ENCODE assay signal across 22 cellular contexts in the genomic region with DNA sequence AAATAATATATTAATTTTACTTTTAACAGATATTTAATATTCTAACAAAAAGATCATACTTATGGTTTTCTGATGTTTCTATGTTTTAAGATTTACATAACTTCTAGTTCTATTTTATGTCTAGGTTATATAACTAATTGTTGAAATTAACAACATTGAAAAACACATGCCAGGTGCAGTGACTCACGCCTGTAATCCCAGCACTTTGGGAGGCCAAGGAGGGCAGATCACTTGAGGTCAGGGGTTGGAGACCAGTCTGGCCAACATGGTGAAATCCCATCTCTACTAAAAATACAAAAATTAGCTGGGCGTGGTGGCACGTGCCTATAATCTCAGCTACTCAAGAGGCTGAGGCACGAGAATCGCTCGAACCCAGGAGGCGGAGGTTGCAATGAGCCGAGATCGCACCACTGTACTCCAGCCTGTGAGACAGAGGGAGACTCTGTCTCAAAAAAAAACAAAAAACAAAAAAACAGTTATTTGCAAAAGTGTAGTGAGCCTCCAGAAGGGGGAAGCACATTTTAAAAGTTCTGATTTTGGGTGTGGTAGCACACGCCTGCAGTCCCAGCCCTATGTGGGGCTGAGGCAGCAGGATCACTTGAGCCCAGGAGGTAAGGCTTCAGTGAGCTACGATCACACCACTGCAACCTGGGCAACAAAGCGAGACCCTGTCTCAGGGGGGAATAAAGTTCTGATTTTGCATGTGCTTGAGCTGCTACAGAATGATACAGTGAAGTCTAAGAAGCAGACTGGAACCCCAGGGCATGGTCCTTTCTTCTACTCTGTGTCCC. TPM values are rescaled to one million over a fixed set of nuclear protein-coding genes. Genes with fewer than 3 reads are reported as not detected.
DNase-seq lines count a peak whose midpoint lies in the region; ATAC-seq and TF ChIP-seq lines count a peak whose summit lies in the region.
"Had no signal": no experiment of that assay in that cellular context is flagged by ENCODE, and none has a peak within 500 bp of the region (broad histone marks: within the 10 kb centered on the region; RNA-seq: fewer than 3 reads in every experiment).

No MANE protein-coding gene starts in this region.

- H3K27ac ChIP-seq in SK-N-SH (ENCODE audit: low read depth in 2 of 2, low read length in 1 of 2) (no peak overlapping the region), hepatocyte (no peak overlapping the region)
- H3K27ac ChIP-seq: adrenal gland, KMS-11, stomach had no signal

- H3K36me3 ChIP-seq in SK-N-SH (replicated peaks in 1 of 2; ENCODE audit: control insufficient read depth in 1 of 2, insufficient read depth in 2 of 2, low read length in 1 of 2) (peaks cover 0 to 7% of the 10 kb centered on the region in 2 experiments), hepatocyte (replicated peaks; ENCODE audit: insufficient read depth, low read depth) (no peaks in the 10 kb centered on the region)
- H3K36me3 ChIP-seq: adrenal gland had no signal

- no peak for TF ChIP-seq RAD21 in SK-N-SH (IDR thresholded peaks at IDR 0.05; ENCODE audit: low read length)

- DNase-seq in SK-N-SH (no peak), erythroblast (lab: John Stamatoyannopoulos, UW) (peak; percentile 42 to 50), Kasumi-1 (lab: John Stamatoyannopoulos, UW) (no peak), hepatocyte (ENCODE audit: low spot score) (no peak)
- no peak for DNase-seq in stimulated activated CD4-positive, alpha-beta T cell treated with anti-CD3 and anti-CD28 coated beads, Interleukin-1b, Interleukin-23, amount 100 ng/mL, for 48 hours
- DNase-seq: activated CD4-positive, alpha-beta memory T cell treated with anti-CD3 and anti-CD28 coated beads for 36 hours; adrenal gland; GDM1; H9; NCI-H345; stimulated activated CD4-positive, alpha-beta T cell treated with anti-CD3 and anti-CD28 coated beads, Interleukin-12 subunit alpha, Interleukin-12 subunit beta, amount 100 ng/mL, for 4 hours; stomach had no signal

- TF ChIP-seq EP300 in SK-N-SH (IDR thresholded peaks at IDR 0.05; ENCODE audit: borderline replicate concordance in 1 of 2, low read depth in 1 of 2, low read length in 1 of 2) = no peak

- H3K4me3 ChIP-seq in SK-N-SH (ENCODE audit: low read depth in 2 of 2, low read length in 1 of 2) (no peak overlapping the region), hepatocyte (no peak overlapping the region)
- H3K4me3 ChIP-seq: adrenal gland, stomach had no signal

- TF ChIP-seq CTCF in SK-N-SH (IDR thresholded peaks at IDR 0.05) = 0 out of 2 replicates have a peak, but pooled peaks have one; percentile 16
- no peak for TF ChIP-seq CTCF in hepatocyte (IDR thresholded peaks at IDR 0.05; ENCODE audit: poor library complexity)

- no peak for ATAC-seq in SK-N-SH treated with all-trans-retinoic acid at 6 μM for 48 hours
- ATAC-seq in HG03565 (IDR thresholded peaks at IDR 0.05; ENCODE audit: unreplicated experiment) = peak; percentile 36
- no peak for ATAC-seq in GM19455 (IDR thresholded peaks at IDR 0.05; ENCODE audit: unreplicated experiment)

- H3K79me2 ChIP-seq in SK-N-SH (ENCODE audit: insufficient read depth) = no peaks in the 10 kb centered on the region
- no peaks in the 10 kb centered on the region for H3K79me2 ChIP-seq in hepatocyte

- H3K9me2 ChIP-seq in SK-N-SH (no peaks in the 10 kb centered on the region), hepatocyte (replicated peaks; ENCODE audit: insufficient read depth) (no peaks in the 10 kb centered on the region)

- no peak overlapping the region for H2AFZ ChIP-seq in SK-N-SH (ENCODE audit: low read depth)
- no peak overlapping the region for H2AFZ ChIP-seq in hepatocyte

- no peak overlapping the region for H3K4me2 ChIP-seq in SK-N-SH
- no peak overlapping the region for H3K4me2 ChIP-seq in hepatocyte
- H3K4me2 ChIP-seq: KMS-11 had no signal

- no peak for TF ChIP-seq POLR2A in erythroblast (IDR thresholded peaks at IDR 0.05; ENCODE audit: low read length)

- peaks cover 2 to 6% of the 10 kb centered on the region in 2 experiments; a peak in 1 of 4 replicates for H3K4me1 ChIP-seq in SK-N-SH (ENCODE audit: control insufficient read depth in 1 of 2, insufficient read depth in 2 of 2, low read depth in 1 of 2, low read length in 1 of 2)
- peaks cover 11% of the 10 kb centered on the region for H3K4me1 ChIP-seq in hepatocyte (ENCODE audit: insufficient read depth)
- H3K4me1 ChIP-seq: adrenal gland had no signal

- peaks cover 13% of the 10 kb centered on the region for H3F3A ChIP-seq in SK-N-SH (replicated peaks; ENCODE audit: insufficient read depth)

- H3K9me3 ChIP-seq in SK-N-SH (no peaks in the 10 kb centered on the region), hepatocyte (ENCODE audit: low read depth) (no peaks in the 10 kb centered on the region)
- H3K9me3 ChIP-seq: adrenal gland, stomach had no signal

- POLR2A ChIA-PET in SK-N-SH (lab: Yijun Ruan, JAX) = no interaction called here

- no peak overlapping the region for H3K9ac ChIP-seq in SK-N-SH
- H3K9ac ChIP-seq: KMS-11 had no signal

- CTCF ChIA-PET in SK-N-SH (lab: Yijun Ruan, JAX) = interaction anchor here (0.6 to 1.4 kb wide), 6 partner anchors 12 to 403 kb away, joined by 3 to 7 read pairs (median 4); partner anchors contain the start of gene MIPEP

- H3K27me3 ChIP-seq in SK-N-SH (ENCODE audit: insufficient read depth) (no peaks in the 10 kb centered on the region), hepatocyte (no peaks in the 10 kb centered on the region)
- H3K27me3 ChIP-seq: adrenal gland, stomach had no signal

- WGBS in SK-N-SH (ENCODE audit: low lambda C conversion rate) = 97% methylated on average over 11 of the region's 12 CpGs
- 93% methylated on average over 12 of the region's 12 CpGs for WGBS in hepatocyte (ENCODE audit: low lambda C conversion rate, missing lambda C conversion rate)

- H4K20me1 ChIP-seq in SK-N-SH (ENCODE audit: insufficient read depth) (no peaks in the 10 kb centered on the region), hepatocyte (ENCODE audit: insufficient read depth, poor library complexity, severe bottlenecking) (no peaks in the 10 kb centered on the region)

TF ChIP-seq in SK-N-SH, 30 proteins besides CTCF, POLR2A, EP300 and RAD21 (continues in another document):
- TF ChIP-seq RCOR1 (IDR thresholded peaks at IDR 0.05; ENCODE audit: low read length) = no peak
- TF ChIP-seq SMC3 (IDR thresholded peaks at IDR 0.05; ENCODE audit: low read depth, low read length) = no peak

TF ChIP-seq in SK-N-SH treated with all-trans-retinoic acid at 6 μM for 48 hours, 23 proteins besides CTCF, POLR2A, EP300 and RAD21:
- TF ChIP-seq GLIS3 (CRISPR knock-in tag; IDR thresholded peaks at IDR 0.05) (no peak), OSR1 (CRISPR knock-in tag; IDR thresholded peaks at IDR 0.05) (no peak), RARB (CRISPR knock-in tag; IDR thresholded peaks at IDR 0.05) (no peak), CSRNP3 (CRISPR knock-in tag; IDR thresholded peaks at IDR 0.05) (no peak), PPARA (CRISPR knock-in tag; IDR thresholded peaks at IDR 0.05; ENCODE audit: borderline replicate concordance) (no peak)

RNA-seq across cellular contexts. Expression of gene MIPEP, which starts 18.6 kb away (rescaled TPM):
- polyA plus RNA-seq in SK-N-SH (2012; rRNA removed) (10.4 and 12.7 TPM in 2 replicates), hepatocyte (17.1 and 19.2 TPM in 2 replicates)
- polyA plus RNA-seq in SK-N-SH (2012; cell fraction: cytosol; rRNA removed) = 13.0 and 16.1 TPM in 2 replicates
- 11.3 and 15.6 TPM in 2 replicates for polyA plus RNA-seq in SK-N-SH (2012; cell fraction: nucleus; rRNA removed)
- total RNA-seq in hepatocyte = 17.5 and 19.8 TPM in 2 replicates

RNA-seq across cellular contexts. Expression of gene C1QTNF9B, which starts 26.8 kb away (rescaled TPM):
- polyA plus RNA-seq in SK-N-SH (2012; rRNA removed) (not detected in 2 replicates), hepatocyte (0.29 and 0.30 TPM in 2 replicates)
- not detected in 2 replicates for polyA plus RNA-seq in SK-N-SH (2012; cell fraction: cytosol; rRNA removed)
- 0.10 and 0.20 TPM in 2 replicates for polyA plus RNA-seq in SK-N-SH (2012; cell fraction: nucleus; rRNA removed)
- total RNA-seq in hepatocyte = not detected in 2 replicates
- total RNA-seq: A172; activated CD4-positive, alpha-beta memory T cell treated with anti-CD3 and anti-CD28 coated beads for 36 hours; activated T-helper 1 cell treated with anti-CD3 and anti-CD28 coated beads, Interleukin-12 subunit alpha, Interleukin-12 subunit beta, Interleukin-2, Interleukin-4 antibody, amounts not matched to agents 30 ng/mL and 10 ng/mL and 1 ng/mL, durations not matched to agents 14 hours and 24 hours and 36 hours; adrenal gland; cerebellum; glomerular endothelial cell; H9; mononuclear cell; stomach had no signal
- polyA plus RNA-seq: immature natural killer cell, stomach had no signal

Comparison
In these comparisons a context has a peak if more than half of its experiments do, and no peak if none do; other contexts are left out.
1. DNase-seq: peak in erythroblast (2 of 2); none in SK-N-SH (single experiment), Kasumi-1 (0 of 2), hepatocyte (single experiment) and stimulated activated CD4-positive, alpha-beta T cell treated with anti-CD3 and anti-CD28 coated beads, Interleukin-1b, Interleukin-23, amount 100 ng/mL, for 48 hours (single experiment).